ENCODE assay signal across 24 cellular contexts in the genomic region with DNA sequence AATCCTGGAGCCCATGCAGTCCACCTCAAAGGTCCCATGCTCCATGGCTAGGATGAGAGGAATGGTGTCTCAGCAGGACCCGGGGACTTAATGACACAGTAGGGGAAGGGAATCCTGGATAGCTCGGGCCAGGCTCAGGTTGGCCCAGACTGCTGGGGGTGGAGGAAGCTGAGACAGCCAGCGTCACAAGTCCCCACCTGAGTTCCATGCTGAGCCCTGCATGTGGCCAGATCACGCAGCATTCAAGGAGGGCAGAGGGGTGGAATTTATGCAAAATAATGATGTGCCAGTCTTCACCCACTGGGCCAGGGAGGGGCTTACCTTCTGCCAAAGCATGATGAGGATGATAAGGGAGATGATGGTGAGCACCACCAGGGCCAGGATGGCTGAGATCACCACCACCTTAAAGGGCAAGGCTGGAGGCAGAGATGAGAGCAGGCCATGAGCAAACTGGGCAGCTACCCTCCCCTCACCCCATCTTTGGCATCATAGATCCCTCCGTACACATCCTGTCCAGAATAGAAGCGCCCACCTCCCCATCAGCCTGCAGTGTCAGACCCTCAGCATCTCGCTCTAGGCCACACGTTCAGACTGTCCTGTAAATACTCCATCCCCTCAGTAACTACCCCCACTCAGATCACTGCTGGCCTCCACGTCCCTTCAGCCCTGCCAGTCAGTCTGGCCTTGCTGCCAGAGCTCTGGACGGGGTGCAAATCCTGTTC. TPM values are rescaled to one million over a fixed set of nuclear protein-coding genes. Genes with fewer than 3 reads are reported as not detected.
DNase-seq lines count a peak whose midpoint lies in the region; ATAC-seq, FAIRE-seq and TF ChIP-seq lines count a peak whose summit lies in the region.
"Had no signal": no experiment of that assay in that cellular context is flagged by ENCODE, and none has a peak within 500 bp of the region (broad histone marks: within the 10 kb centered on the region; RNA-seq: fewer than 3 reads in every experiment).

No MANE protein-coding gene starts in this region.

- H3K18ac ChIP-seq in H1 (ENCODE audit: extremely low read depth, low read length) (no peak overlapping the region), trophoblast cell (ENCODE audit: low read length) (no peak overlapping the region)

- H3K4me2 ChIP-seq in H1 (ENCODE audit: insufficient read depth in 1 of 2, low read depth in 2 of 2, low read length in 2 of 2) (no peak overlapping the region), trophoblast cell (ENCODE audit: low read length) (no peak overlapping the region)

- TF ChIP-seq POLR2A in H1 (IDR thresholded peaks at IDR 0.05; ENCODE audit: control extremely low read depth in 1 of 2, low read depth in 2 of 2, low read length in 2 of 2) = no peak

- H3K56ac ChIP-seq in H1 (replicated peaks; ENCODE audit: insufficient read length, low read depth, low read length) = no peak overlapping the region

- H3K27ac ChIP-seq in RWPE2 (ENCODE audit: poor library complexity, severe bottlenecking) = no peak overlapping the region
- no peak overlapping the region for H3K27ac ChIP-seq in H1 (ENCODE audit: low read depth, low read length)
- H3K27ac ChIP-seq in trophoblast cell (ENCODE audit: low read depth, low read length) = no peak overlapping the region
- H3K27ac ChIP-seq: 22Rv1, C4-2B, SJCRH30 had no signal

- H2BK120ac ChIP-seq in H1 (replicated peaks; ENCODE audit: low read depth, low read length) (no peak overlapping the region), trophoblast cell (ENCODE audit: insufficient read depth, low read length, poor library complexity) (no peak overlapping the region)

- H3K36me3 Mint-ChIP-seq in activated CD8-positive, alpha-beta T cell treated with anti-CD3 and anti-CD28 coated beads, Interleukin-2, amount 10 ng/mL, durations not matched to agents 7 days and 5 days (ENCODE audit: low read depth) = peaks cover 25% of the 10 kb centered on the region
- H3K36me3 Mint-ChIP-seq in activated CD8-positive, alpha-beta T cell treated with anti-CD3 and anti-CD28 coated beads for 36 hours (ENCODE audit: low read depth) = no peaks in the 10 kb centered on the region

- H3K4me3 Mint-ChIP-seq in activated CD8-positive, alpha-beta T cell treated with anti-CD3 and anti-CD28 coated beads, Interleukin-2, amount 10 ng/mL, durations not matched to agents 7 days and 5 days = no peak overlapping the region
- H3K4me3 Mint-ChIP-seq in activated CD8-positive, alpha-beta T cell treated with anti-CD3 and anti-CD28 coated beads for 36 hours = no peak overlapping the region

- H3K4me1 ChIP-seq in RWPE2 (ENCODE audit: insufficient read depth, poor library complexity, severe bottlenecking) = no peaks in the 10 kb centered on the region
- peaks cover 5 to 12% (median 6%) of the 10 kb centered on the region in 4 experiments; a peak in 6 of 7 replicates for H3K4me1 ChIP-seq in H1 (replicated peaks in 1 of 4; ENCODE audit: control insufficient read depth in 3 of 4, insufficient read depth in 4 of 4, low read length in 3 of 4)
- peaks cover 0 to 8% of the 10 kb centered on the region in 2 experiments for H3K4me1 ChIP-seq in trophoblast cell (ENCODE audit: control insufficient read depth in 1 of 2, insufficient read depth in 2 of 2, low read length in 2 of 2)
- H3K4me1 ChIP-seq: SJCRH30 had no signal

- no peaks in the 10 kb centered on the region for H3K9me3 ChIP-seq in RWPE2 (ENCODE audit: severe bottlenecking)
- no peaks in the 10 kb centered on the region for H3K9me3 ChIP-seq in H1 (ENCODE audit: insufficient read depth in 2 of 2, low read depth in 1 of 2, low read length in 1 of 2)
- peaks cover 5% of the 10 kb centered on the region for H3K9me3 ChIP-seq in trophoblast cell (ENCODE audit: insufficient read depth, low read depth, low read length)
- H3K9me3 ChIP-seq: SJCRH30 had no signal

- no peaks in the 10 kb centered on the region for H3K27me3 ChIP-seq in RWPE2 (ENCODE audit: insufficient read depth, poor library complexity, severe bottlenecking)
- H3K27me3 ChIP-seq in H1 (replicated peaks in 1 of 4; ENCODE audit: control insufficient read depth in 3 of 4, extremely low read depth in 1 of 4, insufficient read depth in 3 of 4, low read length in 3 of 4) = no peaks in the 10 kb centered on the region; a peak in 1 of 7 replicates
- no peaks in the 10 kb centered on the region for H3K27me3 ChIP-seq in trophoblast cell (ENCODE audit: insufficient read depth, low read length)
- H3K27me3 ChIP-seq: SJCRH30 had no signal

- H2BK5ac ChIP-seq in H1 (ENCODE audit: low read depth, low read length) (0 out of 2 replicates have a peak overlapping the region, but pooled peaks have one; percentile 25), trophoblast cell (ENCODE audit: low read depth, low read length, poor library complexity) (no peak overlapping the region)

- no peak for DNase-seq in activated CD8-positive, alpha-beta T cell treated with anti-CD3 and anti-CD28 coated beads, Interleukin-2, amount 10 ng/mL, durations not matched to agents 7 days and 5 days
- DNase-seq in activated CD8-positive, alpha-beta T cell treated with anti-CD3 and anti-CD28 coated beads for 36 hours = no peak
- peak; percentile 54 for DNase-seq in RWPE2 (ENCODE audit: low spot score)
- DNase-seq in H1 (ENCODE audit: low read depth in 1 of 2, low spot score in 2 of 2) = no peak
- DNase-seq in trophoblast cell = no peak
- DNase-seq in NAMALWA (ENCODE audit: low spot score) = no peak
- no peak for DNase-seq in DMS 273 treated with DMSO at 0.1 percent for 48 hours (lab: John Stamatoyannopoulos, UW)
- DNase-seq: DMS53, GDM1, H7, KG1, NCI-H1105, NCI-H146, NCI-H2029 treated with DMSO at 0.1 percent for 48 hours, NCI-H2171, NCI-H345, NCI-H524, NCI-H82, SJCRH30 had no signal

- H4K8ac ChIP-seq in H1 (ENCODE audit: extremely low read depth, insufficient read depth, low read length) (no peak overlapping the region), trophoblast cell (ENCODE audit: low read depth, low read length) (no peak overlapping the region)

- H2AFZ ChIP-seq in H1 (ENCODE audit: low read length) = no peak overlapping the region
- no peak overlapping the region for H2AFZ ChIP-seq in trophoblast cell (ENCODE audit: insufficient read depth, low read length, poor library complexity)

- H2BK12ac ChIP-seq in H1 (ENCODE audit: low read depth, low read length) (no peak overlapping the region), trophoblast cell (ENCODE audit: low read length) (no peak overlapping the region)

- FAIRE-seq in H1 (lab: Jason Lieb, UNC) = no peak

- peaks cover 16% of the 10 kb centered on the region for H3K4me1 Mint-ChIP-seq in activated CD8-positive, alpha-beta T cell treated with anti-CD3 and anti-CD28 coated beads, Interleukin-2, amount 10 ng/mL, durations not matched to agents 7 days and 5 days (ENCODE audit: low read depth)
- H3K4me1 Mint-ChIP-seq in activated CD8-positive, alpha-beta T cell treated with anti-CD3 and anti-CD28 coated beads for 36 hours (ENCODE audit: low read depth) = no peaks in the 10 kb centered on the region

- H4K20me1 ChIP-seq in H1 (replicated peaks in 1 of 2; ENCODE audit: control insufficient read depth in 1 of 2, insufficient read depth in 2 of 2, low read length in 2 of 2) = peaks cover 0 to 8% of the 10 kb centered on the region in 2 experiments

- H4K12ac ChIP-seq in trophoblast cell (ENCODE audit: low read depth, low read length) = peak overlapping the region; percentile 6

- CTCF ChIA-PET in activated CD8-positive, alpha-beta T cell treated with anti-CD3 and anti-CD28 coated beads, Interleukin-2, amount 10 ng/mL, durations not matched to agents 7 days and 5 days (lab: Charles Lee) = interaction anchor here (1.1 kb wide), 1 partner anchor 42 kb away, joined by 3 read pairs; no protein-coding TSS in a partner anchor
- CTCF ChIA-PET in activated CD8-positive, alpha-beta T cell treated with anti-CD3 and anti-CD28 coated beads for 36 hours (lab: Charles Lee) = interaction anchor here (1.4 kb wide), 1 partner anchor 12 kb away, joined by 3 read pairs; no protein-coding TSS in a partner anchor
- CTCF ChIA-PET in H1 (lab: Charles Lee; ENCODE audit: partially characterized antibody) = interaction anchor here (1.0 to 16.9 kb wide), 18 partner anchors 12 to 292 kb away, joined by 3 to 188 read pairs (median 6); partner anchors contain the start of gene CDX1

- no peak overlapping the region for H2BK15ac ChIP-seq in H1 (ENCODE audit: low read length)

- H3K27me3 Mint-ChIP-seq in activated CD8-positive, alpha-beta T cell treated with anti-CD3 and anti-CD28 coated beads, Interleukin-2, amount 10 ng/mL, durations not matched to agents 7 days and 5 days (ENCODE audit: low read depth) = no peaks in the 10 kb centered on the region
- H3K27me3 Mint-ChIP-seq in activated CD8-positive, alpha-beta T cell treated with anti-CD3 and anti-CD28 coated beads for 36 hours = no peaks in the 10 kb centered on the region

- H3K9ac ChIP-seq in H1 (replicated peaks in 1 of 4; ENCODE audit: extremely low read depth in 1 of 4, low read depth in 3 of 4, low read length in 3 of 4) = no peak overlapping the region
- no peak overlapping the region for H3K9ac ChIP-seq in trophoblast cell (ENCODE audit: low read length)

- H4K91ac ChIP-seq in H1 (replicated peaks; ENCODE audit: insufficient read length, low read length) (peak overlapping the region; percentile 10), trophoblast cell (ENCODE audit: low read depth, low read length) (no peak overlapping the region)

- H2BK20ac ChIP-seq in H1 (ENCODE audit: low read length) = no peak overlapping the region

- no peak for TF ChIP-seq EP300 in H1 (IDR thresholded peaks at IDR 0.05; ENCODE audit: borderline replicate concordance in 1 of 2, low read depth in 2 of 2, low read length in 2 of 2)

- WGBS in H1 (ENCODE audit: extremely low coverage in 1 of 2, insufficient coverage in 1 of 2, insufficient read length in 1 of 2, insufficient replicate concordance in 2 of 2, low coverage in 1 of 2, low lambda C conversion rate in 2 of 2, missing lambda C conversion rate in 1 of 2), 2 experiments = 83% methylated on average over 10 of the region's 10 CpGs; no CpG with 5 or more reads in 1 of the 2 experiments
- WGBS in trophoblast cell (ENCODE audit: extremely low coverage, insufficient coverage, insufficient read length) = no CpG with 5 or more reads among the region's 10 CpGs

- H3K23ac ChIP-seq in H1 (ENCODE audit: insufficient read length) = no peak overlapping the region
- H3K23ac ChIP-seq in trophoblast cell (ENCODE audit: low read length) = no peak overlapping the region

- intact Hi-C loops in activated CD8-positive, alpha-beta T cell treated with anti-CD3 and anti-CD28 coated beads for 36 hours (cut with micrococcal nuclease) = no loop called here

- no peaks in the 10 kb centered on the region for H3K36me3 ChIP-seq in RWPE2 (ENCODE audit: low read depth)
- H3K36me3 ChIP-seq in H1 (ENCODE audit: control insufficient read depth in 2 of 4, insufficient read depth in 4 of 4, low read length in 3 of 4) = no peaks in the 10 kb centered on the region
- H3K36me3 ChIP-seq in trophoblast cell (ENCODE audit: control insufficient read depth in 1 of 2, insufficient read depth in 2 of 2, low read length in 2 of 2) = peaks cover 62 to 77% of the 10 kb centered on the region in 2 experiments
- H3K36me3 ChIP-seq: SJCRH30 had no signal

- ATAC-seq in activated CD8-positive, alpha-beta T cell treated with anti-CD3 and anti-CD28 coated beads, Interleukin-2, amount 10 ng/mL, durations not matched to agents 7 days and 5 days = no peak
- ATAC-seq in activated CD8-positive, alpha-beta T cell treated with anti-CD3 and anti-CD28 coated beads for 36 hours = no peak
- no peak for ATAC-seq in RWPE2 (ENCODE audit: low read depth)
- no peak for ATAC-seq in HG02884 (IDR thresholded peaks at IDR 0.05; ENCODE audit: unreplicated experiment)
- ATAC-seq: Panc1 had no signal

- H4K5ac ChIP-seq in H1 (ENCODE audit: insufficient read length, low read depth, low read length) = no peak overlapping the region

- peak overlapping the region; percentile 39 for H3K27ac Mint-ChIP-seq in activated CD8-positive, alpha-beta T cell treated with anti-CD3 and anti-CD28 coated beads, Interleukin-2, amount 10 ng/mL, durations not matched to agents 7 days and 5 days
- H3K27ac Mint-ChIP-seq in activated CD8-positive, alpha-beta T cell treated with anti-CD3 and anti-CD28 coated beads for 36 hours = no peak overlapping the region

- H2AK5ac ChIP-seq in H1 (ENCODE audit: low read depth, low read length) (no peak overlapping the region), trophoblast cell (ENCODE audit: low read length) (no peak overlapping the region)

- H3K23me2 ChIP-seq in H1 (ENCODE audit: low read depth, low read length) = no peaks in the 10 kb centered on the region

- no peak overlapping the region for H3K4me3 ChIP-seq in RWPE2 (ENCODE audit: severe bottlenecking)
- H3K4me3 ChIP-seq in H1 (ENCODE audit: extremely low read depth in 1 of 4, insufficient read depth in 2 of 4, low read depth in 3 of 4, low read length in 4 of 4) = no peak overlapping the region
- no peak overlapping the region for H3K4me3 ChIP-seq in trophoblast cell (ENCODE audit: low read depth, low read length)
- H3K4me3 ChIP-seq: SJCRH30 had no signal

- TF ChIP-seq RAD21 in H1 (IDR thresholded peaks at IDR 0.05 in 1 of 2, conservative IDR thresholded peaks at IDR 0.05 in 1 of 2; ENCODE audit: low read depth in 2 of 2, low read length in 2 of 2) = no peak

- H3K79me1 ChIP-seq in H1 (ENCODE audit: low read depth, low read length) (no peaks in the 10 kb centered on the region), trophoblast cell (ENCODE audit: low read length) (peaks cover 9% of the 10 kb centered on the region)

- POLR2A ChIA-PET in activated CD8-positive, alpha-beta T cell treated with anti-CD3 and anti-CD28 coated beads, Interleukin-2, amount 10 ng/mL, durations not matched to agents 7 days and 5 days (lab: Charles Lee) = no interaction called here
- POLR2A ChIA-PET in activated CD8-positive, alpha-beta T cell treated with anti-CD3 and anti-CD28 coated beads for 36 hours (lab: Charles Lee) = interaction anchor here (0.7 kb wide), 1 partner anchor 68 kb away, joined by 3 read pairs; no protein-coding TSS in a partner anchor
- POLR2A ChIA-PET in H1 (lab: Charles Lee; ENCODE audit: partially characterized antibody) = interaction anchor here (1.2 kb wide), 1 partner anchor 29 kb away, joined by 3 read pairs; the partner anchor contains the start of gene PDGFRB

- no peak overlapping the region for H3K14ac ChIP-seq in H1 (ENCODE audit: insufficient read length)
- H3K14ac ChIP-seq in trophoblast cell (ENCODE audit: low read length) = no peak overlapping the region

- no peaks in the 10 kb centered on the region for H3K9me3 Mint-ChIP-seq in activated CD8-positive, alpha-beta T cell treated with anti-CD3 and anti-CD28 coated beads, Interleukin-2, amount 10 ng/mL, durations not matched to agents 7 days and 5 days (ENCODE audit: insufficient read depth)
- no peaks in the 10 kb centered on the region for H3K9me3 Mint-ChIP-seq in activated CD8-positive, alpha-beta T cell treated with anti-CD3 and anti-CD28 coated beads for 36 hours

- H3K4ac ChIP-seq in H1 (replicated peaks; ENCODE audit: insufficient read length, low read depth, low read length) = no peak overlapping the region
- H3K4ac ChIP-seq in trophoblast cell (ENCODE audit: low read depth, low read length) = no peak overlapping the region

- H3K79me2 ChIP-seq in H1 (ENCODE audit: control insufficient read depth in 1 of 2, insufficient read depth in 2 of 2, low read length in 2 of 2) = no peaks in the 10 kb centered on the region
- peaks cover 2% of the 10 kb centered on the region for H3K79me2 ChIP-seq in trophoblast cell (ENCODE audit: control insufficient read depth, insufficient read depth, low read length, poor library complexity)

- no peak for TF ChIP-seq CTCF in activated CD8-positive, alpha-beta T cell treated with anti-CD3 and anti-CD28 coated beads for 36 hours (IDR thresholded peaks at IDR 0.05)
- TF ChIP-seq CTCF in RWPE2 (IDR thresholded peaks at IDR 0.05; ENCODE audit: poor library complexity, severe bottlenecking) = no peak
- no peak for TF ChIP-seq CTCF in H1 (IDR thresholded peaks at IDR 0.05; ENCODE audit: control extremely low read depth in 1 of 3, insufficient read depth in 1 of 3, low read depth in 1 of 3, low read length in 3 of 3)

RNA-seq across cellular contexts. Expression of gene PDGFRB, which starts 29.3 kb away (rescaled TPM):
- 10 to 100 TPM; 47.0 to 49.0 TPM for total RNA-seq in activated CD8-positive, alpha-beta T cell treated with anti-CD3 and anti-CD28 coated beads, Interleukin-2, amount 10 ng/mL, durations not matched to agents 7 days and 5 days
- under 1 TPM; 0.58 to 0.74 TPM for total RNA-seq in activated CD8-positive, alpha-beta T cell treated with anti-CD3 and anti-CD28 coated beads for 36 hours
- 13.7 and 15.9 TPM in 2 replicates for total RNA-seq in H1 (2021; fragmentation: NEBNext Ultra II Directional; extraction: Animal tissue kit (Norgen Biotek cat#: 25700))
- 4.2 and 5.9 TPM in 2 replicates for polyA plus RNA-seq in H1 (2011; rRNA removed)
- polyA plus RNA-seq in H1 (2011; cell fraction: cytosol; rRNA removed) = 3.6 TPM
- 12.1 TPM for polyA plus RNA-seq in H1 (2011; cell fraction: nucleus; rRNA removed)
- polyA plus RNA-seq in H1 (2012, experiment 1 of 2) = 4.0 to 5.6 TPM (median 5.0 TPM) in 4 replicates
- 3.9 TPM for polyA plus RNA-seq in H1 (2012, experiment 2 of 2)
- 14.2 TPM for polyA plus RNA-seq in H1 (2013, experiment 1 of 2)
- polyA plus RNA-seq in H1 (2013, experiment 2 of 2) = 15.0 TPM
- polyA minus RNA-seq in H1 (2011; rRNA and poly(A)+ RNA removed) = 15.1 and 15.7 TPM in 2 replicates
- 6.9 TPM for polyA minus RNA-seq in H1 (2011; cell fraction: cytosol; rRNA and poly(A)+ RNA removed)
- 21.7 TPM for polyA minus RNA-seq in H1 (2011; cell fraction: nucleus; rRNA and poly(A)+ RNA removed)
- 91.3 and 93.4 TPM in 2 replicates for polyA plus RNA-seq in trophoblast cell (2013)

RNA-seq across cellular contexts. Expression of gene CSF1R, which starts 40.0 kb away (rescaled TPM):
- not detected for total RNA-seq in activated CD8-positive, alpha-beta T cell treated with anti-CD3 and anti-CD28 coated beads, Interleukin-2, amount 10 ng/mL, durations not matched to agents 7 days and 5 days
- not detected for total RNA-seq in activated CD8-positive, alpha-beta T cell treated with anti-CD3 and anti-CD28 coated beads for 36 hours
- not detected in 2 replicates for total RNA-seq in H1 (2021; fragmentation: NEBNext Ultra II Directional; extraction: Animal tissue kit (Norgen Biotek cat#: 25700))
- 0.12 TPM in 1 of 2 replicates, not detected in the other for polyA plus RNA-seq in H1 (2011; rRNA removed)
- polyA plus RNA-seq in H1 (2011; cell fraction: cytosol; rRNA removed) = not detected
- polyA plus RNA-seq in H1 (2011; cell fraction: nucleus; rRNA removed) = not detected
- polyA plus RNA-seq in H1 (2012, experiment 1 of 2) = 0.14 TPM in 1 of 4 replicates, not detected in the others
- polyA plus RNA-seq in H1 (2012, experiment 2 of 2) = 0.08 TPM
- polyA plus RNA-seq in H1 (2013, experiment 1 of 2) = 0.08 TPM
- polyA plus RNA-seq in H1 (2013, experiment 2 of 2) = 0.04 TPM
- polyA minus RNA-seq in H1 (2011; rRNA and poly(A)+ RNA removed) = not detected in 2 replicates
- polyA minus RNA-seq in H1 (2011; cell fraction: cytosol; rRNA and poly(A)+ RNA removed) = not detected
- polyA minus RNA-seq in H1 (2011; cell fraction: nucleus; rRNA and poly(A)+ RNA removed) = not detected
- polyA plus RNA-seq in trophoblast cell (2013) = 42.3 and 43.7 TPM in 2 replicates
- total RNA-seq: H7 had no signal

RNA-seq across cellular contexts. Expression of gene CDX1, which starts 40.2 kb away (rescaled TPM):
- total RNA-seq in activated CD8-positive, alpha-beta T cell treated with anti-CD3 and anti-CD28 coated beads, Interleukin-2, amount 10 ng/mL, durations not matched to agents 7 days and 5 days = not detected
- total RNA-seq in activated CD8-positive, alpha-beta T cell treated with anti-CD3 and anti-CD28 coated beads for 36 hours = not detected
- total RNA-seq in H1 (2021; fragmentation: NEBNext Ultra II Directional; extraction: Animal tissue kit (Norgen Biotek cat#: 25700)) = not detected in 2 replicates
- 0.06 TPM in 1 of 2 replicates, not detected in the other for polyA plus RNA-seq in H1 (2011; rRNA removed)
- polyA plus RNA-seq in H1 (2011; cell fraction: cytosol; rRNA removed) = not detected
- not detected for polyA plus RNA-seq in H1 (2011; cell fraction: nucleus; rRNA removed)
- polyA plus RNA-seq in H1 (2012, experiment 1 of 2) = not detected in 4 replicates
- 0.13 TPM for polyA plus RNA-seq in H1 (2012, experiment 2 of 2)
- polyA plus RNA-seq in H1 (2013, experiment 1 of 2) = 0.06 TPM
- 0.04 TPM for polyA plus RNA-seq in H1 (2013, experiment 2 of 2)
- not detected in 2 replicates for polyA minus RNA-seq in H1 (2011; rRNA and poly(A)+ RNA removed)
- not detected for polyA minus RNA-seq in H1 (2011; cell fraction: cytosol; rRNA and poly(A)+ RNA removed)
- polyA minus RNA-seq in H1 (2011; cell fraction: nucleus; rRNA and poly(A)+ RNA removed) = not detected
- polyA plus RNA-seq in trophoblast cell (2013) = 9.7 and 11.3 TPM in 2 replicates
- total RNA-seq: HT1080, SJCRH30 had no signal
